30 cellular contexts compared by ENCODE assay signal in the genomic region with DNA sequence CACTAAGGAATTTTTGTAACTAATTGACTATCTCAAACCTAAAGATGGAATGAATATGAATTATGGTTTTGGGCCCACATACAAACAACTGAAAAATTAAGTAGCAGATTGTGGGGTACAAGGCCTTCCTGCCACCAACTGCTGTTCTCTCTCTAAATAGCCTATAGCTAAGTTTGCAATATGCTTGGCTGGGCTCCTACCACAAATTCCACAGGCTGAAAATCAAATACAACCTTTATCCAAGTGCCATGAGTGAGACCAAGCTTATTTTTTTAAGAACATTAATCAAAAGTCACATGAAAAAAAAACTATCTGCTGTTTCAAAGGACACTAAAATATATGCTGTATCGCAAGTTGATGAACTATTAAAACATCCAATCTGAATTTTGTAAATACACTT.
"Had no signal": no experiment of that assay in that cellular context is flagged by ENCODE, and none has a peak within 500 bp of the region (broad histone marks: within the 10 kb centered on the region; RNA-seq: fewer than 3 reads in every experiment).

No MANE protein-coding gene starts in this region.

- ATAC-seq: activated CD4-positive, CD25-positive, alpha-beta regulatory T cell treated with anti-CD3 and anti-CD28 coated beads, Interleukin-2, amount 50 U/mL, for 24 hours; activated CD8-positive, alpha-beta T cell treated with anti-CD3 and anti-CD28 coated beads for 36 hours; activated naive CD4-positive, alpha-beta T cell treated with anti-CD3 and anti-CD28 coated beads, Interleukin-2, amount 50 U/mL, for 72 hours; activated T-cell treated with anti-CD3 and anti-CD28 coated beads, Interleukin-2, amount 50 U/mL, for 72 hours; body of pancreas; heart left ventricle; T-helper 17 cell had no signal

- H3K4me3 ChIP-seq: body of pancreas, colonic mucosa, esophagus squamous epithelium, heart left ventricle had no signal

- H3K27ac ChIP-seq: body of pancreas, colonic mucosa, epithelial cell of prostate, esophagus squamous epithelium, heart left ventricle, WERI-Rb-1 had no signal

- H3K27me3 ChIP-seq: body of pancreas, colonic mucosa, esophagus squamous epithelium, heart left ventricle had no signal

- H3K9me3 ChIP-seq: body of pancreas, colonic mucosa, esophagus squamous epithelium, heart left ventricle had no signal

- DNase-seq: activated B cell treated with CpG ODN at 0.5 μM for 24 hours; activated CD4-positive, alpha-beta T cell treated with anti-CD3 and anti-CD28 coated beads for 48 hours; activated CD4-positive, alpha-beta T cell treated with anti-CD3 and anti-CD28 coated beads, Interleukin-2, amount 50 U/mL, for 1 hour; activated CD4-positive, alpha-beta T cell treated with anti-CD3 and anti-CD28 coated beads, Interleukin-2, amount 50 U/mL, for 48 hours; activated CD8-positive, alpha-beta memory T cell treated with anti-CD3 and anti-CD28 coated beads for 24 hours; activated CD8-positive, alpha-beta T cell treated with anti-CD3 and anti-CD28 coated beads for 36 hours; activated gamma-delta T cell; activated naive CD4-positive, alpha-beta T cell; activated naive CD4-positive, alpha-beta T cell treated with anti-CD3 and anti-CD28 coated beads, Interleukin-2, amount 10 ng/mL, durations not matched to agents 7 days and 5 days; activated naive CD8-positive, alpha-beta T cell treated with anti-CD3 and anti-CD28 coated beads, Interleukin-2, amount 10 ng/mL, durations not matched to agents 7 days and 5 days; activated T-cell treated with anti-CD3 and anti-CD28 coated beads for 4 hours; activated T-cell treated with anti-CD3 and anti-CD28 coated beads, Interleukin-2, amount 50 U/mL, for 24 hours; activated T-cell treated with anti-CD3 and anti-CD28 coated beads, Interleukin-2, amount 50 U/mL, for 72 hours; amniotic stem cell; anterior cingulate cortex; body of pancreas; caudate nucleus; colonic mucosa; effector CD8-positive, alpha-beta T cell; esophagus squamous epithelium; foreskin fibroblast; glutamatergic neuron; heart left ventricle; T-helper 1 cell; T-helper 17 cell; T1000; WERI-Rb-1 had no signal

- H3K4me1 ChIP-seq: body of pancreas, colonic mucosa, esophagus squamous epithelium had no signal

- H3K36me3 ChIP-seq: colonic mucosa, esophagus squamous epithelium, heart left ventricle, WERI-Rb-1 had no signal
